ENCODE assay signal across 1 cellular context in the genomic region with DNA sequence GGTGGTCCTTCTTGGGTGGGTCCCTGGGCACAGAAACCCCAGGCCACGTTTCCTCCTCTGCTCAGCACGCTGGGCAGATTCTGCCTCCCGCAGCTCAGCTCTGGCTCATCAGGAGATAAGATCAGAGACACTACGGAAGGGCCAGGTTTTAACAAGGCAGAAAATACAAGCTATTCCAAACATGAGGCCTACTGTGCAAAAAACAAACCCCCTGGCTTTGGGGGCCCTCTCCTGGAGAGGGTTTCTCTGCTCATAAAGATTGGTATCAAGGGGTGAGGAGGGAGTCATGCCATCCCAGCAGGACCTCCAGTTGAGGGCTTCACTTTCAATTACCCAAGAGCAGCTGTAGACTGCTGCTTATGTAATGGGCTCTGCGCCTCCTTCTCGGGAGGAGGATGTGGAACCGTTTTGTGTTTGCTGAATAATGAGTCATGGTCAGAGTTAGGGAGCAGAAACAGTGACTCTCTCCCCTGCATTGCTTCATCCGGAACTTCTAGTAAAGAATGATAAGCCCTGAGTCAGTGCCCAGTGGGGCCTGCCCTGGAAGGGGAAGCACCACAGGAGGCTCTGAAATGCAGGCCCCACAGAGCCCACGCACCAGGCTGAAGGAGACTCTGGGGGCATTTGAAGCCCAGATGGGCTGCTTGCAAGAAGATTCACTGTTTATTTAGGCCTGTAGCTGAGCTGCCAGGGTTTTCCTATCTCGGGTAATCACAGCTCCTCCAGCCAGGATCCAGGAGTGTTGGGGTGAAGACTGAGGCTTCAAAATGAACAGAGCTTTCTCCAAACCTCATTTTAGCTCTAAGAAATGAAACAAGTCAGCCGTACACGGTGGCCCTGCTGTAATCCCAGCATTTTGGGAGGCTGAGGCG.
TF ChIP-seq lines count a peak whose summit lies in the region.

No MANE protein-coding gene starts in this region.

TF ChIP-seq in HEK293, 187 proteins besides CTCF, POLR2A, EP300 and RAD21 (continued from another document and continues in another):
- TF ChIP-seq, protein P1, sequence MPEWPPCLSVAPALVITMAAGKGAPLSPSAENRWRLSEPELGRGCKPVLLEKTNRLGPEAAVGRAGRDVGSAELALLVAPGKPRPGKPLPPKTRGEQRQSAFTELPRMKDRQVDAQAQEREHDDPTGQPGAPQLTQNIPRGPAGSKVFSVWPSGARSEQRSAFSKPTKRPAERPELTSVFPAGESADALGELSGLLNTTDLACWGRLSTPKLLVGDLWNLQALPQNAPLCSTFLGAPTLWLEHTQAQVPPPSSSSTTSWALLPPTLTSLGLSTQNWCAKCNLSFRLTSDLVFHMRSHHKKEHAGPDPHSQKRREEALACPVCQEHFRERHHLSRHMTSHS (tag by site-specific recombination; IDR thresholded peaks at IDR 0.05) = peak; percentile 91
- TF ChIP-seq ZNF660 (tag by site-specific recombination; IDR thresholded peaks at IDR 0.05) (peak; percentile 97), ZNF843 (tag by site-specific recombination; IDR thresholded peaks at IDR 0.05) (peak; percentile 93), HOXC10 (CRISPR knock-in tag; IDR thresholded peaks at IDR 0.05) (no peak), ZNF274 (IDR thresholded peaks at IDR 0.05; ENCODE audit: low read length) (no peak), ZNF274 (tag by site-specific recombination; IDR thresholded peaks at IDR 0.05; ENCODE audit: borderline replicate concordance) (no peak), SP7 (tag by site-specific recombination; IDR thresholded peaks at IDR 0.05) (peak; percentile 98), ZFP3 (tag by site-specific recombination; IDR thresholded peaks at IDR 0.05; ENCODE audit: low read depth) (no peak), ZNF701 (tag by site-specific recombination; IDR thresholded peaks at IDR 0.05) (no peak), KLF8 (tag by site-specific recombination; IDR thresholded peaks at IDR 0.05) (no peak; the same call in 1 of the 2 replicates), SETDB1 (IDR thresholded peaks at IDR 0.05; ENCODE audit: insufficient read length, low read length) (no peak), ZNF785 (tag by site-specific recombination; IDR thresholded peaks at IDR 0.05) (peak; percentile 61; the same call in 1 of the 2 replicates), ZNF155 (tag by site-specific recombination; IDR thresholded peaks at IDR 0.05) (no peak), SP3 (tag by site-specific recombination; IDR thresholded peaks at IDR 0.05) (peak; percentile 49; the same call in 1 of the 2 replicates), ZNF23 (tag by site-specific recombination; IDR thresholded peaks at IDR 0.05; ENCODE audit: borderline replicate concordance) (no peak), SALL2 (tag by site-specific recombination; IDR thresholded peaks at IDR 0.05; ENCODE audit: borderline replicate concordance) (no peak), ZNF571 (tag by site-specific recombination; IDR thresholded peaks at IDR 0.05) (no peak), SCRT1 (tag by site-specific recombination; IDR thresholded peaks at IDR 0.05; ENCODE audit: borderline replicate concordance) (no peak; the same call in 1 of the 2 replicates), ZNF624 (tag by site-specific recombination; IDR thresholded peaks at IDR 0.05) (no peak), PRDM1 (tag by site-specific recombination; IDR thresholded peaks at IDR 0.05) (peak; percentile 91), ZNF777 (tag by site-specific recombination; IDR thresholded peaks at IDR 0.05; ENCODE audit: borderline replicate concordance) (no peak), GLI4 (tag by site-specific recombination; IDR thresholded peaks at IDR 0.05) (no peak), ZNF658 (tag by site-specific recombination; IDR thresholded peaks at IDR 0.05) (no peak), BCL11A (tag by site-specific recombination; IDR thresholded peaks at IDR 0.05; ENCODE audit: low read depth) (no peak), ZNF510 (tag by site-specific recombination; IDR thresholded peaks at IDR 0.05; ENCODE audit: insufficient replicate concordance) (no peak), ZNF548 (tag by site-specific recombination; IDR thresholded peaks at IDR 0.05) (no peak), ZNF792 (tag by site-specific recombination; IDR thresholded peaks at IDR 0.05) (peak; percentile 87; the same call in 1 of the 2 replicates), IKZF3 (tag by site-specific recombination; IDR thresholded peaks at IDR 0.05) (peak; percentile 94), ZNF629 (tag by site-specific recombination; IDR thresholded peaks at IDR 0.05) (peak; percentile 95), ZNF521 (tag by site-specific recombination; IDR thresholded peaks at IDR 0.05) (no peak), OSR2 (tag by site-specific recombination; IDR thresholded peaks at IDR 0.05) (peak; percentile 96)
- TF ChIP-seq, protein P2, sequence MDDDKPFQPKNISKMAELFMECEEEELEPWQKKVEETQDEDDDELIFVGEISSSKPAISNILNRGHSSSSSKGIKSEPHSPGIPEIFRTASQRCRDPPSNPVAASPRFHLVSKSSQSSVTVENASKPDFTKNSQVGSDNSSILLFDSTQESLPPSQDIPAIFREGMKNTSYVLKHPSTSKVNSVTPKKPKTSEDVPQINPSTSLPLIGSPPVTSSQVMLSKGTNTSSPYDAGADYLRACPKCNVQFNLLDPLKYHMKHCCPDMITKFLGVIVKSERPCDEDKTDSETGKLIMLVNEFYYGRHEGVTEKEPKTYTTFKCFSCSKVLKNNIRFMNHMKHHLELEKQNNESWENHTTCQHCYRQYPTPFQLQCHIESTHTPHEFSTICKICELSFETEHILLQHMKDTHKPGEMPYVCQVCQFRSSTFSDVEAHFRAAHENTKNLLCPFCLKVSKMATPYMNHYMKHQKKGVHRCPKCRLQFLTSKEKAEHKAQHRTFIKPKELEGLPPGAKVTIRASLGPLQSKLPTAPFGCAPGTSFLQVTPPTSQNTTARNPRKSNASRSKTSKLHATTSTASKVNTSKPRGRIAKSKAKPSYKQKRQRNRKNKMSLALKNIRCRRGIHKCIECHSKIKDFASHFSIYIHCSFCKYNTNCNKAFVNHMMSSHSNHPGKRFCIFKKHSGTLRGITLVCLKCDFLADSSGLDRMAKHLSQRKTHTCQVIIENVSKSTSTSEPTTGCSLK (tag by site-specific recombination; IDR thresholded peaks at IDR 0.05) = no peak
- TF ChIP-seq, protein P3, sequence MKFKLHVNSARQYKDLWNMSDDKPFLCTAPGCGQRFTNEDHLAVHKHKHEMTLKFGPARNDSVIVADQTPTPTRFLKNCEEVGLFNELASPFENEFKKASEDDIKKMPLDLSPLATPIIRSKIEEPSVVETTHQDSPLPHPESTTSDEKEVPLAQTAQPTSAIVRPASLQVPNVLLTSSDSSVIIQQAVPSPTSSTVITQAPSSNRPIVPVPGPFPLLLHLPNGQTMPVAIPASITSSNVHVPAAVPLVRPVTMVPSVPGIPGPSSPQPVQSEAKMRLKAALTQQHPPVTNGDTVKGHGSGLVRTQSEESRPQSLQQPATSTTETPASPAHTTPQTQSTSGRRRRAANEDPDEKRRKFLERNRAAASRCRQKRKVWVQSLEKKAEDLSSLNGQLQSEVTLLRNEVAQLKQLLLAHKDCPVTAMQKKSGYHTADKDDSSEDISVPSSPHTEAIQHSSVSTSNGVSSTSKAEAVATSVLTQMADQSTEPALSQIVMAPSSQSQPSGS (tag by site-specific recombination; IDR thresholded peaks at IDR 0.05; ENCODE audit: low read depth) = peak; percentile 83
- TF ChIP-seq, protein P4, sequence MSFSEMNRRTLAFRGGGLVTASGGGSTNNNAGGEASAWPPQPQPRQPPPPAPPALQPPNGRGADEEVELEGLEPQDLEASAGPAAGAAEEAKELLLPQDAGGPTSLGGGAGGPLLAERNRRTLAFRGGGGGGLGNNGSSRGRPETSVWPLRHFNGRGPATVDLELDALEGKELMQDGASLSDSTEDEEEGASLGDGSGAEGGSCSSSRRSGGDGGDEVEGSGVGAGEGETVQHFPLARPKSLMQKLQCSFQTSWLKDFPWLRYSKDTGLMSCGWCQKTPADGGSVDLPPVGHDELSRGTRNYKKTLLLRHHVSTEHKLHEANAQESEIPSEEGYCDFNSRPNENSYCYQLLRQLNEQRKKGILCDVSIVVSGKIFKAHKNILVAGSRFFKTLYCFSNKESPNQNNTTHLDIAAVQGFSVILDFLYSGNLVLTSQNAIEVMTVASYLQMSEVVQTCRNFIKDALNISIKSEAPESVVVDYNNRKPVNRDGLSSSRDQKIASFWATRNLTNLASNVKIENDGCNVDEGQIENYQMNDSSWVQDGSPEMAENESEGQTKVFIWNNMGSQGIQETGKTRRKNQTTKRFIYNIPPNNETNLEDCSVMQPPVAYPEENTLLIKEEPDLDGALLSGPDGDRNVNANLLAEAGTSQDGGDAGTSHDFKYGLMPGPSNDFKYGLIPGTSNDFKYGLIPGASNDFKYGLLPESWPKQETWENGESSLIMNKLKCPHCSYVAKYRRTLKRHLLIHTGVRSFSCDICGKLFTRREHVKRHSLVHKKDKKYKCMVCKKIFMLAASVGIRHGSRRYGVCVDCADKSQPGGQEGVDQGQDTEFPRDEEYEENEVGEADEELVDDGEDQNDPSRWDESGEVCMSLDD (tag by site-specific recombination; IDR thresholded peaks at IDR 0.05) = peak; percentile 60; the same call in 1 of the 2 replicates
- TF ChIP-seq, protein P5, sequence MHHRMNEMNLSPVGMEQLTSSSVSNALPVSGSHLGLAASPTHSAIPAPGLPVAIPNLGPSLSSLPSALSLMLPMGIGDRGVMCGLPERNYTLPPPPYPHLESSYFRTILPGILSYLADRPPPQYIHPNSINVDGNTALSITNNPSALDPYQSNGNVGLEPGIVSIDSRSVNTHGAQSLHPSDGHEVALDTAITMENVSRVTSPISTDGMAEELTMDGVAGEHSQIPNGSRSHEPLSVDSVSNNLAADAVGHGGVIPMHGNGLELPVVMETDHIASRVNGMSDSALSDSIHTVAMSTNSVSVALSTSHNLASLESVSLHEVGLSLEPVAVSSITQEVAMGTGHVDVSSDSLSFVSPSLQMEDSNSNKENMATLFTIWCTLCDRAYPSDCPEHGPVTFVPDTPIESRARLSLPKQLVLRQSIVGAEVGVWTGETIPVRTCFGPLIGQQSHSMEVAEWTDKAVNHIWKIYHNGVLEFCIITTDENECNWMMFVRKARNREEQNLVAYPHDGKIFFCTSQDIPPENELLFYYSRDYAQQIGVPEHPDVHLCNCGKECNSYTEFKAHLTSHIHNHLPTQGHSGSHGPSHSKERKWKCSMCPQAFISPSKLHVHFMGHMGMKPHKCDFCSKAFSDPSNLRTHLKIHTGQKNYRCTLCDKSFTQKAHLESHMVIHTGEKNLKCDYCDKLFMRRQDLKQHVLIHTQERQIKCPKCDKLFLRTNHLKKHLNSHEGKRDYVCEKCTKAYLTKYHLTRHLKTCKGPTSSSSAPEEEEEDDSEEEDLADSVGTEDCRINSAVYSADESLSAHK (tag by site-specific recombination; IDR thresholded peaks at IDR 0.05) = peak; percentile 91
- TF ChIP-seq, protein P6, sequence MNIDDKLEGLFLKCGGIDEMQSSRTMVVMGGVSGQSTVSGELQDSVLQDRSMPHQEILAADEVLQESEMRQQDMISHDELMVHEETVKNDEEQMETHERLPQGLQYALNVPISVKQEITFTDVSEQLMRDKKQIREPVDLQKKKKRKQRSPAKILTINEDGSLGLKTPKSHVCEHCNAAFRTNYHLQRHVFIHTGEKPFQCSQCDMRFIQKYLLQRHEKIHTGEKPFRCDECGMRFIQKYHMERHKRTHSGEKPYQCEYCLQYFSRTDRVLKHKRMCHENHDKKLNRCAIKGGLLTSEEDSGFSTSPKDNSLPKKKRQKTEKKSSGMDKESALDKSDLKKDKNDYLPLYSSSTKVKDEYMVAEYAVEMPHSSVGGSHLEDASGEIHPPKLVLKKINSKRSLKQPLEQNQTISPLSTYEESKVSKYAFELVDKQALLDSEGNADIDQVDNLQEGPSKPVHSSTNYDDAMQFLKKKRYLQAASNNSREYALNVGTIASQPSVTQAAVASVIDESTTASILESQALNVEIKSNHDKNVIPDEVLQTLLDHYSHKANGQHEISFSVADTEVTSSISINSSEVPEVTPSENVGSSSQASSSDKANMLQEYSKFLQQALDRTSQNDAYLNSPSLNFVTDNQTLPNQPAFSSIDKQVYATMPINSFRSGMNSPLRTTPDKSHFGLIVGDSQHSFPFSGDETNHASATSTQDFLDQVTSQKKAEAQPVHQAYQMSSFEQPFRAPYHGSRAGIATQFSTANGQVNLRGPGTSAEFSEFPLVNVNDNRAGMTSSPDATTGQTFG (tag by site-specific recombination; IDR thresholded peaks at IDR 0.05; ENCODE audit: borderline replicate concordance) = no peak
- TF ChIP-seq, protein P7, sequence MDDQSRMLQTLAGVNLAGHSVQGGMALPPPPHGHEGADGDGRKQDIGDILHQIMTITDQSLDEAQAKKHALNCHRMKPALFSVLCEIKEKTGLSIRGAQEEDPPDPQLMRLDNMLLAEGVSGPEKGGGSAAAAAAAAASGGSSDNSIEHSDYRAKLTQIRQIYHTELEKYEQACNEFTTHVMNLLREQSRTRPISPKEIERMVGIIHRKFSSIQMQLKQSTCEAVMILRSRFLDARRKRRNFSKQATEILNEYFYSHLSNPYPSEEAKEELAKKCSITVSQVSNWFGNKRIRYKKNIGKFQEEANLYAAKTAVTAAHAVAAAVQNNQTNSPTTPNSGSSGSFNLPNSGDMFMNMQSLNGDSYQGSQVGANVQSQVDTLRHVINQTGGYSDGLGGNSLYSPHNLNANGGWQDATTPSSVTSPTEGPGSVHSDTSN (CRISPR knock-in tag; IDR thresholded peaks at IDR 0.05) = no peak
- TF ChIP-seq, protein P8, sequence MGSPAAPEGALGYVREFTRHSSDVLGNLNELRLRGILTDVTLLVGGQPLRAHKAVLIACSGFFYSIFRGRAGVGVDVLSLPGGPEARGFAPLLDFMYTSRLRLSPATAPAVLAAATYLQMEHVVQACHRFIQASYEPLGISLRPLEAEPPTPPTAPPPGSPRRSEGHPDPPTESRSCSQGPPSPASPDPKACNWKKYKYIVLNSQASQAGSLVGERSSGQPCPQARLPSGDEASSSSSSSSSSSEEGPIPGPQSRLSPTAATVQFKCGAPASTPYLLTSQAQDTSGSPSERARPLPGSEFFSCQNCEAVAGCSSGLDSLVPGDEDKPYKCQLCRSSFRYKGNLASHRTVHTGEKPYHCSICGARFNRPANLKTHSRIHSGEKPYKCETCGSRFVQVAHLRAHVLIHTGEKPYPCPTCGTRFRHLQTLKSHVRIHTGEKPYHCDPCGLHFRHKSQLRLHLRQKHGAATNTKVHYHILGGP (tag by site-specific recombination; IDR thresholded peaks at IDR 0.05) = peak; percentile 75
- TF ChIP-seq, protein P9, sequence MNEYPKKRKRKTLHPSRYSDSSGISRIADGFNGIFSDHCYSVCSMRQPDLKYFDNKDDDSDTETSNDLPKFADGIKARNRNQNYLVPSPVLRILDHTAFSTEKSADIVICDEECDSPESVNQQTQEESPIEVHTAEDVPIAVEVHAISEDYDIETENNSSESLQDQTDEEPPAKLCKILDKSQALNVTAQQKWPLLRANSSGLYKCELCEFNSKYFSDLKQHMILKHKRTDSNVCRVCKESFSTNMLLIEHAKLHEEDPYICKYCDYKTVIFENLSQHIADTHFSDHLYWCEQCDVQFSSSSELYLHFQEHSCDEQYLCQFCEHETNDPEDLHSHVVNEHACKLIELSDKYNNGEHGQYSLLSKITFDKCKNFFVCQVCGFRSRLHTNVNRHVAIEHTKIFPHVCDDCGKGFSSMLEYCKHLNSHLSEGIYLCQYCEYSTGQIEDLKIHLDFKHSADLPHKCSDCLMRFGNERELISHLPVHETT (tag by site-specific recombination; IDR thresholded peaks at IDR 0.05) = peak; percentile 93
